In the genomic region with DNA sequence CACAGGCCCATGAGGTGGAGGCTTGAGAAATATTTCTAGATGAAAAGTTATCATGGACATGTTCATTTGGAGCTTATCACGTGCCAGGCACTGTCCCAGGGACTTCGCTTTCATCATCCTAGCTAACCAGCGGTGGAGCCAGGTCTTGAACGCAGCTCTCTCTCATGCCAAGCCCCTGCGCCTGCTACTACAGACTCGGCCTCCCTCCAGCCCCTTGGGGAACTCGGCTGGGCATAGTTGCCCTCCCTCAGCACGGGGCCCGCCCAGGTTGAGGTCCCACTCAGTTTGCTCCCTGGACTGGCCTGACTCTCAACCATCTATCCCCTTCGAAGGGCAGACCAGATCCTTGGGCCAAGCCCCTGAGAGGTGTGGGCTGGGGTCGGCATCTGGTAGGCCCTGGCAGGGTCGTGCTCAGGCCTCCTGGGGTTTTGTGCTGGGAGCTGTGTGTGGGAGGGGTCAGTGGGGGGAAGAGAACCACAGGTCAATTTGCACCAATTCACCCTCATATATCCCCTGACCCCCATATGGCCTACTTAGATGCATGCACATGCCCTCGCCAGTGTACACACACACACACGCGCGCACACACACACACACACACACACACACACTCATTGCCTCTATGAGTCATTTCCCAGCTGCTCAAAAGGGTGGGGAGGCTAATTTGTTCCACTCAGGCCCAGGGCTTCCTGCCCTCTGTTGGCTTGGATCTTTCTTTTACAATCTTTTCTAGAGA, we compare ENCODE assay signal across 6 cellular contexts. TPM values are rescaled to one million over a fixed set of nuclear protein-coding genes. Genes with fewer than 3 reads are reported as not detected.
DNase-seq lines count a peak whose midpoint lies in the region; ATAC-seq and TF ChIP-seq lines count a peak whose summit lies in the region.

No MANE protein-coding gene starts in this region.

- H3K27ac Mint-ChIP-seq in Caco-2 (ENCODE audit: unreplicated experiment), result no peak overlapping the region

- H3K4me1 ChIP-seq in Caco-2, result peaks cover 9% of the 10 kb centered on the region; the same call in 1 of the 2 replicates

- H3K4me3 Mint-ChIP-seq in activated T-cell treated with anti-CD3 and anti-CD28 coated beads, Interleukin-2, amount 50 U/mL, for 4 hours, result no peak overlapping the region
- H3K4me3 Mint-ChIP-seq in Caco-2 (ENCODE audit: unreplicated experiment), result no peak overlapping the region

- H3K9me3 Mint-ChIP-seq in activated T-cell treated with anti-CD3 and anti-CD28 coated beads, Interleukin-2, amount 50 U/mL, for 4 hours, result peaks cover 12% of the 10 kb centered on the region
- no peaks in the 10 kb centered on the region for H3K9me3 Mint-ChIP-seq in Caco-2 (ENCODE audit: unreplicated experiment)

- CTCF ChIA-PET in Caco-2 (lab: Charles Lee), result interaction anchor here (1.0 to 1.2 kb wide), 3 partner anchors 34 to 149 kb away, joined by 3 to 6 read pairs (median 3); no protein-coding TSS in a partner anchor

- POLR2A ChIA-PET in Caco-2 (lab: Charles Lee), result interaction anchor here (0.6 kb wide), 1 partner anchor 99 kb away, joined by 3 read pairs; no protein-coding TSS in a partner anchor

- no peak overlapping the region for H3K4me3 ChIP-seq in kidney epithelial cell (ENCODE audit: low read depth, low read length)
- no peak overlapping the region for H3K4me3 ChIP-seq in Caco-2 (ENCODE audit: low read depth, low read length)

- peak; percentile 94 for ATAC-seq in activated T-cell treated with anti-CD3 and anti-CD28 coated beads, Interleukin-2, amount 50 U/mL, for 4 hours
- ATAC-seq in GM18498 (IDR thresholded peaks at IDR 0.05; ENCODE audit: unreplicated experiment) (no peak), GM19455 (IDR thresholded peaks at IDR 0.05; ENCODE audit: unreplicated experiment) (no peak)

- peaks cover 5% of the 10 kb centered on the region; the same call in 1 of the 2 replicates for H3K9me3 ChIP-seq in Caco-2

- peak; percentile 86 for DNase-seq in HT1080 (ENCODE audit: low read depth)
- DNase-seq in activated T-cell treated with anti-CD3 and anti-CD28 coated beads, Interleukin-2, amount 50 U/mL, for 4 hours, result peak; percentile 49
- peak; percentile 58 for DNase-seq in kidney epithelial cell (ENCODE audit: low read depth)
- no peak for DNase-seq in Caco-2

- H3K27me3 ChIP-seq in kidney epithelial cell (ENCODE audit: control insufficient read depth, insufficient read depth, low read length), result peaks cover 13% of the 10 kb centered on the region
- no peaks in the 10 kb centered on the region for H3K27me3 ChIP-seq in Caco-2 (replicated peaks; ENCODE audit: control insufficient read depth, insufficient read depth, low read length)

- no peak for TF ChIP-seq CTCF in kidney epithelial cell (IDR thresholded peaks at IDR 0.05; ENCODE audit: insufficient read depth, low read length, poor library complexity, severe bottlenecking)
- no peak for TF ChIP-seq CTCF in Caco-2 (IDR thresholded peaks at IDR 0.05; ENCODE audit: insufficient read depth in 1 of 2, low read depth in 1 of 2, low read length in 1 of 2, severe bottlenecking in 1 of 2, unreplicated experiment in 1 of 2)

- no TSS peak for BruUV-seq in Caco-2 (replicated peaks; lab: Mats Ljungman, UMichigan)

- H3K4me1 Mint-ChIP-seq in activated T-cell treated with anti-CD3 and anti-CD28 coated beads, Interleukin-2, amount 50 U/mL, for 4 hours (ENCODE audit: low read depth), result peaks cover 21% of the 10 kb centered on the region
- H3K4me1 Mint-ChIP-seq in Caco-2 (ENCODE audit: low read depth, unreplicated experiment), result no peaks in the 10 kb centered on the region

- H3K36me3 ChIP-seq in kidney epithelial cell (ENCODE audit: control insufficient read depth, insufficient read depth, low read length), result no peaks in the 10 kb centered on the region
- H3K36me3 ChIP-seq in Caco-2 (ENCODE audit: control insufficient read depth, insufficient read depth, low read length), result no peaks in the 10 kb centered on the region

- no peaks in the 10 kb centered on the region for H3K36me3 Mint-ChIP-seq in activated T-cell treated with anti-CD3 and anti-CD28 coated beads, Interleukin-2, amount 50 U/mL, for 4 hours (ENCODE audit: insufficient read depth)
- no peaks in the 10 kb centered on the region for H3K36me3 Mint-ChIP-seq in Caco-2 (ENCODE audit: insufficient read depth, unreplicated experiment)

- intact Hi-C loops in Caco-2 (cut with micrococcal nuclease; ENCODE audit: unreplicated experiment), result loop anchor here (5.0 kb wide), 1 partner anchor 33 kb away; no protein-coding TSS in a partner anchor

- no peaks in the 10 kb centered on the region for H3K27me3 Mint-ChIP-seq in activated T-cell treated with anti-CD3 and anti-CD28 coated beads, Interleukin-2, amount 50 U/mL, for 4 hours (ENCODE audit: low read depth)
- H3K27me3 Mint-ChIP-seq in Caco-2 (ENCODE audit: insufficient read depth, unreplicated experiment), result no peaks in the 10 kb centered on the region

RNA-seq across cellular contexts. Expression of a gene that starts 12.1 kb away (rescaled TPM):
- not detected in 2 replicates for total RNA-seq in HT1080 (2014; rRNA removed; shearing (Covaris generic))
- polyA plus RNA-seq in HT1080 (2015; cell fraction: cytosol; rRNA removed), result 0.02 and 0.03 TPM in 2 replicates
- 0.02 and 0.06 TPM in 2 replicates for polyA plus RNA-seq in HT1080 (2015; cell fraction: nucleus; rRNA removed)
- total RNA-seq in activated T-cell treated with anti-CD3 and anti-CD28 coated beads, Interleukin-2, amount 50 U/mL, for 4 hours, result under 1 TPM in 2 of 3 donors, not detected in 1; 0.05 to 0.14 TPM
- total RNA-seq in kidney epithelial cell (0.07 and 0.33 TPM in 2 replicates), Caco-2 (2022) (not detected in 2 replicates)

RNA-seq across cellular contexts. Expression of a gene that starts 13.3 kb away (rescaled TPM):
- total RNA-seq in HT1080 (2014; rRNA removed; shearing (Covaris generic)), result 0.08 and 0.47 TPM in 2 replicates
- 0.05 and 0.24 TPM in 2 replicates for polyA plus RNA-seq in HT1080 (2015; cell fraction: cytosol; rRNA removed)
- polyA plus RNA-seq in HT1080 (2015; cell fraction: nucleus; rRNA removed), result 1.4 and 1.7 TPM in 2 replicates
- under 1 TPM in 1 of 3 donors, not detected in 2; 0.16 TPM for total RNA-seq in activated T-cell treated with anti-CD3 and anti-CD28 coated beads, Interleukin-2, amount 50 U/mL, for 4 hours
- total RNA-seq in kidney epithelial cell, result 0.08 and 0.55 TPM in 2 replicates
- not detected in 2 replicates for total RNA-seq in Caco-2 (2022)

RNA-seq across cellular contexts. Expression of a gene that starts 35.6 kb away (rescaled TPM):
- total RNA-seq in HT1080 (2014; rRNA removed; shearing (Covaris generic)), result 8.2 and 9.5 TPM in 2 replicates
- polyA plus RNA-seq in HT1080 (2015; cell fraction: cytosol; rRNA removed), result 12.6 and 13.1 TPM in 2 replicates
- 12.0 and 14.1 TPM in 2 replicates for polyA plus RNA-seq in HT1080 (2015; cell fraction: nucleus; rRNA removed)
- 10 to 100 TPM; 67.0 to 88.9 (median 77.1) TPM for total RNA-seq in activated T-cell treated with anti-CD3 and anti-CD28 coated beads, Interleukin-2, amount 50 U/mL, for 4 hours
- total RNA-seq in kidney epithelial cell (11.5 and 12.9 TPM in 2 replicates), Caco-2 (2022) (1.9 and 2.0 TPM in 2 replicates)

RNA-seq across cellular contexts. Expression of a gene that starts 52.7 kb away (rescaled TPM):
- 0.10 and 0.33 TPM in 2 replicates for total RNA-seq in HT1080 (2014; rRNA removed; shearing (Covaris generic))
- 0.27 TPM in 1 of 2 replicates, not detected in the other for polyA plus RNA-seq in HT1080 (2015; cell fraction: cytosol; rRNA removed)
- polyA plus RNA-seq in HT1080 (2015; cell fraction: nucleus; rRNA removed), result not detected in 2 replicates
- total RNA-seq in activated T-cell treated with anti-CD3 and anti-CD28 coated beads, Interleukin-2, amount 50 U/mL, for 4 hours, result 10 to 100 TPM; 15.3 to 21.6 (median 17.1) TPM
- total RNA-seq in kidney epithelial cell (0.14 TPM in 1 of 2 replicates, not detected in the other), Caco-2 (2022) (not detected in 2 replicates)

Comparison
In these comparisons a context has a peak if more than half of its experiments do, and no peak if none do; other contexts are left out.
1. DNase-seq: peak in HT1080 (single experiment), activated T-cell treated with anti-CD3 and anti-CD28 coated beads, Interleukin-2, amount 50 U/mL, for 4 hours (single experiment) and kidney epithelial cell (single experiment); none in Caco-2 (0 of 2).
2. ATAC-seq: peak in activated T-cell treated with anti-CD3 and anti-CD28 coated beads, Interleukin-2, amount 50 U/mL, for 4 hours (2 of 2); none in GM18498 (single experiment) and GM19455 (single experiment).